Comparison of ENCODE assay signal across 16 cellular contexts in genomic region chr1:190847166-190847565, GRCh38.
"Had no signal": no experiment of that assay in that cellular context is flagged by ENCODE, and none has a peak within 500 bp of the region (broad histone marks: within the 10 kb centered on the region; RNA-seq: fewer than 3 reads in every experiment).

No MANE protein-coding gene starts in this region.

- H3K27ac ChIP-seq: esophagus squamous epithelium, psoas muscle, thyroid gland had no signal

- DNase-seq: activated CD4-positive, alpha-beta memory T cell treated with anti-CD3 and anti-CD28 coated beads, Interleukin-2, amount 10 ng/mL, durations not matched to agents 7 days and 5 days; activated CD4-positive, alpha-beta T cell treated with anti-CD3 and anti-CD28 coated beads for 48 hours; activated CD4-positive, CD25-positive, alpha-beta regulatory T cell; activated CD8-positive, alpha-beta memory T cell treated with anti-CD3 and anti-CD28 coated beads, Interleukin-2, amount 10 ng/mL, durations not matched to agents 7 days and 5 days; effector memory CD8-positive, alpha-beta T cell; esophagus squamous epithelium; immature natural killer cell; kidney glomerular epithelial cell; left ventricle myocardium superior; mucosa of descending colon; naive B cell; psoas muscle; right cardiac atrium; stimulated activated CD4-positive, alpha-beta T cell treated with anti-CD3 and anti-CD28 coated beads, Interleukin-2, amount 100 ng/mL, for 24 hours; stimulated activated naive CD4-positive, alpha-beta T cell treated with Interleukin-2 at 50 U/mL for 16 hours; thyroid gland had no signal

- H3K4me1 ChIP-seq: esophagus squamous epithelium, psoas muscle, thyroid gland had no signal

- H3K4me3 ChIP-seq: esophagus squamous epithelium, mucosa of descending colon, psoas muscle, thyroid gland had no signal

- ATAC-seq: activated CD8-positive, alpha-beta memory T cell treated with anti-CD3 and anti-CD28 coated beads, Interleukin-2, amount 10 ng/mL, durations not matched to agents 7 days and 5 days; effector memory CD8-positive, alpha-beta T cell; left ventricle myocardium superior; mucosa of descending colon; psoas muscle; right cardiac atrium had no signal

- H3K27me3 ChIP-seq: esophagus squamous epithelium, thyroid gland had no signal

- H3K36me3 ChIP-seq: esophagus squamous epithelium, thyroid gland had no signal

- H3K9me3 ChIP-seq: esophagus squamous epithelium, mucosa of descending colon, psoas muscle, thyroid gland had no signal
